In genomic region chr11:126336065-126336464, GRCh38 we compare ENCODE assay signal across 1 cellular context.
TF ChIP-seq lines count a peak whose summit lies in the region.

No MANE protein-coding gene starts in this region.

TF ChIP-seq in GM23338, 12 proteins besides CTCF, POLR2A, EP300 and RAD21 (continued from another document):
- TF ChIP-seq ZNF462 (CRISPR knock-in tag; IDR thresholded peaks at IDR 0.05) (no peak), EZH2 (IDR thresholded peaks at IDR 0.05; ENCODE audit: low read depth, unreplicated experiment) (no peak), ZNF331 (CRISPR knock-in tag; IDR thresholded peaks at IDR 0.05; ENCODE audit: low read depth) (no peak), EZH2phosphoT487 (IDR thresholded peaks at IDR 0.05; ENCODE audit: unreplicated experiment) (no peak), REST (IDR thresholded peaks at IDR 0.05; ENCODE audit: unreplicated experiment) (no peak), CREB1 (CRISPR knock-in tag; IDR thresholded peaks at IDR 0.05; ENCODE audit: low read depth) (no peak)
